In the genomic region with DNA sequence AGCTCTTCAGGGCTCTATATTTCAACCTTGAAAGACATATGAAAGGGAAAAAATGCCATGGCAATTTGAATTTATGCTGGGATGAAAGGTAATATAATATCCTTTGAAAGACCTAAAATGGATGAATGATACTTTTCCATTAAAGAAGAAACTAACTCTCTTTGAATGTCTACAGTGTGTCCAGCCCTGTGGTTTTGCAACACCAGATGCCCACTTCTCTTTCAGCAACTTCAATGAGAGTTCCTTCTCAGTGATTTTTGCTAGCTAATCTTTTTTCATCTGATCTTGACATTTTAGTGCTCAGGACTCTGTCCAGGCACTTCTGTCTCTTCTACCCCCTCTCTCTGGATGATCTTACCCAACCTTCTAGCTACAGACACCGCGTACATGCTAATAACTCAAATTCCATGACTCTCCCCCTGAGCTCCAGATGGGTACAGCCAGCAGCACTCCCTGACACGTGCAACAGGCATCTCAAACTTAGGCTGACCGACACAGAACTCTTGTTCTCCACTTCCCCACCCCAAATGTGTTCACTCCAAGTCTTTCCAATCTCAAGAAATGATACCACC, we compare ENCODE assay signal across 14 cellular contexts.
A peak's percentile ranks its signal among the peaks of the same experiment; 100 is the strongest.
DNase-seq lines count a peak whose midpoint lies in the region; ATAC-seq, FAIRE-seq and TF ChIP-seq lines count a peak whose summit lies in the region.
"Had no signal": no experiment of that assay in that cellular context is flagged by ENCODE, and none has a peak within 500 bp of the region (broad histone marks: within the 10 kb centered on the region; RNA-seq: fewer than 3 reads in every experiment).

No MANE protein-coding gene starts in this region.

- H3K4me2 ChIP-seq in astrocyte (ENCODE audit: low read length), result no peak overlapping the region

- no peak overlapping the region for H3K27ac ChIP-seq in astrocyte (ENCODE audit: low read depth, low read length)
- H3K27ac ChIP-seq: SJSA1 had no signal

- H3K79me2 ChIP-seq in astrocyte (ENCODE audit: insufficient read depth, low read length), result peaks cover 12% of the 10 kb centered on the region

- peak overlapping the region; percentile 26 for H3K27ac Mint-ChIP-seq in activated T-cell treated with anti-CD3 and anti-CD28 coated beads, Interleukin-2, amount 50 U/mL, for 24 hours
- H3K27ac Mint-ChIP-seq in astrocyte (ENCODE audit: unreplicated experiment), result peak overlapping the region; percentile 49
- H3K27ac Mint-ChIP-seq: activated B cell treated with CpG ODN at 0.5 μM for 24 hours had no signal

- H3K4me3 ChIP-seq in astrocyte (ENCODE audit: insufficient read depth, low read depth, low read length), result no peak overlapping the region
- H3K4me3 ChIP-seq: SJSA1, transverse colon had no signal

- TF ChIP-seq CTCF in astrocyte (IDR thresholded peaks at IDR 0.05; ENCODE audit: insufficient read depth, low read depth, low read length), result no peak

- H3K27me3 ChIP-seq in astrocyte (ENCODE audit: insufficient read depth, low read length), result no peaks in the 10 kb centered on the region
- H3K27me3 ChIP-seq: SJSA1, transverse colon had no signal

- peaks cover 43% of the 10 kb centered on the region for H3K4me1 Mint-ChIP-seq in activated T-cell treated with anti-CD3 and anti-CD28 coated beads, Interleukin-2, amount 50 U/mL, for 24 hours (ENCODE audit: low read depth)
- peaks cover 27% of the 10 kb centered on the region for H3K4me1 Mint-ChIP-seq in astrocyte (ENCODE audit: low read depth, unreplicated experiment)

- no peaks in the 10 kb centered on the region for H3K27me3 Mint-ChIP-seq in activated T-cell treated with anti-CD3 and anti-CD28 coated beads, Interleukin-2, amount 50 U/mL, for 24 hours
- H3K27me3 Mint-ChIP-seq in astrocyte (ENCODE audit: low read depth, unreplicated experiment), result no peaks in the 10 kb centered on the region
- H3K27me3 Mint-ChIP-seq: activated B cell treated with CpG ODN at 0.5 μM for 24 hours had no signal

- no peaks in the 10 kb centered on the region for H3K9me3 Mint-ChIP-seq in activated T-cell treated with anti-CD3 and anti-CD28 coated beads, Interleukin-2, amount 50 U/mL, for 24 hours
- H3K9me3 Mint-ChIP-seq in astrocyte (ENCODE audit: unreplicated experiment), result no peaks in the 10 kb centered on the region
- H3K9me3 Mint-ChIP-seq: activated B cell treated with CpG ODN at 0.5 μM for 24 hours had no signal

- H2AFZ ChIP-seq in astrocyte (ENCODE audit: low read depth, low read length), result no peak overlapping the region

- intact Hi-C loops in sciatic nerve (cut with DNase I), result no loop called here

- no peaks in the 10 kb centered on the region for H3K36me3 ChIP-seq in astrocyte (ENCODE audit: insufficient read depth, low read length)
- H3K36me3 ChIP-seq: transverse colon had no signal

- H4K20me1 ChIP-seq in astrocyte (ENCODE audit: insufficient read depth, low read length), result peaks cover 4% of the 10 kb centered on the region

- H3K36me3 Mint-ChIP-seq in activated T-cell treated with anti-CD3 and anti-CD28 coated beads, Interleukin-2, amount 50 U/mL, for 24 hours (ENCODE audit: low read depth), result peaks cover 66% of the 10 kb centered on the region
- peaks cover 18% of the 10 kb centered on the region for H3K36me3 Mint-ChIP-seq in astrocyte (ENCODE audit: low read depth, unreplicated experiment)

- TF ChIP-seq POLR2A in H54 (IDR thresholded peaks at IDR 0.05; ENCODE audit: low read depth, low read length), result no peak

- H3K4me3 Mint-ChIP-seq in activated T-cell treated with anti-CD3 and anti-CD28 coated beads, Interleukin-2, amount 50 U/mL, for 24 hours, result no peak overlapping the region
- no peak overlapping the region for H3K4me3 Mint-ChIP-seq in astrocyte (ENCODE audit: unreplicated experiment)
- H3K4me3 Mint-ChIP-seq: activated B cell treated with CpG ODN at 0.5 μM for 24 hours had no signal

- no peaks in the 10 kb centered on the region for H3K4me1 ChIP-seq in astrocyte (ENCODE audit: insufficient read depth, low read length)
- H3K4me1 ChIP-seq: SJSA1 had no signal

- H3K9me3 ChIP-seq in astrocyte (ENCODE audit: insufficient read depth, low read depth, low read length), result no peaks in the 10 kb centered on the region
- H3K9me3 ChIP-seq: SJSA1, transverse colon had no signal

- FAIRE-seq in astrocyte (lab: Jason Lieb, UNC), result no peak
- no peak for FAIRE-seq in H54 (lab: Jason Lieb, UNC)
- FAIRE-seq: A204.1 had no signal

- DNase-seq in activated T-cell treated with anti-CD3 and anti-CD28 coated beads, Interleukin-2, amount 50 U/mL, for 24 hours, result no peak
- DNase-seq in activated T-cell treated with anti-CD3 and anti-CD28 coated beads for 4 hours (no peak), astrocyte (ENCODE audit: low read depth) (peak; percentile 47), iris pigment epithelial cell (ENCODE audit: low read depth) (peak; percentile 57), sciatic nerve (ENCODE audit: low spot score) (no peak), H54 (ENCODE audit: insufficient read length, low spot score) (no peak), OCI-M2 (lab: John Stamatoyannopoulos, UW; ENCODE audit: unreplicated experiment) (no peak)
- DNase-seq: activated B cell treated with CpG ODN at 0.5 μM for 24 hours; activated T-cell treated with anti-CD3 and anti-CD28 coated beads, Interleukin-2, amount 50 U/mL, for 48 hours; cerebellar nuclear complex; transverse colon had no signal

- no peak overlapping the region for H3K9ac ChIP-seq in astrocyte (ENCODE audit: low read length)

- ATAC-seq in sciatic nerve (peak; percentile 37), GM21360 (IDR thresholded peaks at IDR 0.05; ENCODE audit: unreplicated experiment) (no peak)

Comparison
In these comparisons a context has a peak if more than half of its experiments do, and no peak if none do; other contexts are left out.
1. DNase-seq: peak in astrocyte (single experiment) and iris pigment epithelial cell (single experiment); none in activated T-cell treated with anti-CD3 and anti-CD28 coated beads, Interleukin-2, amount 50 U/mL, for 24 hours (single experiment), activated T-cell treated with anti-CD3 and anti-CD28 coated beads for 4 hours (single experiment), sciatic nerve (single experiment), H54 (single experiment) and OCI-M2 (single experiment).